8 cellular contexts compared by ENCODE assay signal in genomic region chr10:29377333-29377961, GRCh38.
DNase-seq lines count a peak whose midpoint lies in the region; ATAC-seq and TF ChIP-seq lines count a peak whose summit lies in the region.

No MANE protein-coding gene starts in this region.

- in situ Hi-C loops in astrocyte of the cerebellum (cut with HindIII; ENCODE audit: low sequenced_read_pairs) = no loop called here

- ATAC-seq in left lobe of liver (peak; percentile 21), GM21619 (IDR thresholded peaks at IDR 0.05; ENCODE audit: unreplicated experiment) (no peak)

- TF ChIP-seq CTCF in astrocyte of the cerebellum (IDR thresholded peaks at IDR 0.05; ENCODE audit: low read depth, low read length, missing control alignments) = peak; percentile 78

- H3K4me3 ChIP-seq in astrocyte of the cerebellum (ENCODE audit: low read depth, low read length) = no peak overlapping the region

- peak; percentile 20 for DNase-seq in EL
- peak; percentile 12 for DNase-seq in KG1 (lab: John Stamatoyannopoulos, UW)
- DNase-seq in astrocyte of the cerebellum (ENCODE audit: low read depth) = no peak
- no peak for DNase-seq in left lobe of liver (ENCODE audit: low spot score)
- no peak for DNase-seq in stimulated activated CD4-positive, alpha-beta T cell treated with anti-CD3 and anti-CD28 coated beads, Interleukin-4, amount 100 ng/mL, for 24 hours
- no peak for DNase-seq in DMS79 treated with DMSO at 0.1 percent for 48 hours (lab: John Stamatoyannopoulos, UW)
- no peak for DNase-seq in activated naive CD4-positive, alpha-beta T cell treated with anti-CD3 and anti-CD28 coated beads, Interleukin-2, amount 50 U/mL, for 16 hours

Comparison
In these comparisons a context has a peak if more than half of its experiments do, and no peak if none do; other contexts are left out.
1. DNase-seq: peak in EL (single experiment) and KG1 (single experiment); none in astrocyte of the cerebellum (single experiment), left lobe of liver (single experiment), stimulated activated CD4-positive, alpha-beta T cell treated with anti-CD3 and anti-CD28 coated beads, Interleukin-4, amount 100 ng/mL, for 24 hours (single experiment), DMS79 treated with DMSO at 0.1 percent for 48 hours (single experiment) and activated naive CD4-positive, alpha-beta T cell treated with anti-CD3 and anti-CD28 coated beads, Interleukin-2, amount 50 U/mL, for 16 hours (single experiment).